9 cellular contexts compared by ENCODE assay signal in the genomic region with DNA sequence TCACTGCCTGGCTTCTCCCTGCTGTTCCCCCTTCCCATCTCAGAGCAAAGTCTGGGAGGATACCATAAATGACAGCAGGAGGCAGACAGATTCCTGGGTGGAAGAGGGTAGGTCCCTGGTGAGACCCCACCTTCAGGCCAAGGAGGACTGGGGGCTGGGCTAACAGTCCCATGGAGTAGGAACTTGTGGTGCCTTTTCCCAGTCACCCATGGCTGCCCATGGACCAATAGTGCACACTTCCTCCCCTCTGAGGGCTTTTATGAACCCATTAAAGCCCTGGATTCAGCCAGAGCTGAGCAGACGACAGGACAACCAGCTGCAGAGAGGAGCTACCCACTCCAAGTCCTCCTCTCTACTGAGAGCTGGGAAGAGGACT. TPM values are rescaled to one million over a fixed set of nuclear protein-coding genes. Genes with fewer than 3 reads are reported as not detected.
DNase-seq lines count a peak whose midpoint lies in the region; ATAC-seq, FAIRE-seq and TF ChIP-seq lines count a peak whose summit lies in the region.
"Had no signal": no experiment of that assay in that cellular context is flagged by ENCODE, and none has a peak within 500 bp of the region (broad histone marks: within the 10 kb centered on the region; RNA-seq: fewer than 3 reads in every experiment).

No MANE protein-coding gene starts in this region.

- H3K9me3 ChIP-seq in HUES48 (ENCODE audit: control insufficient read depth, insufficient read depth, low read length), result no peaks in the 10 kb centered on the region
- no peaks in the 10 kb centered on the region for H3K9me3 ChIP-seq in GM12878 (replicated peaks; ENCODE audit: control insufficient read depth, insufficient read depth, low read length)
- no peaks in the 10 kb centered on the region for H3K9me3 ChIP-seq in mucosa of descending colon

- in situ Hi-C loops in GM12878 (cut with MboI), result no loop called here

- H3K4me2 ChIP-seq in GM12878 (ENCODE audit: control insufficient read depth, insufficient read depth), result peak overlapping the region; percentile 76

- POLR2A ChIA-PET in GM12878 (lab: Charles Lee), result no interaction called here

- TF ChIP-seq CTCF in AG10803 (conservative IDR thresholded peaks at IDR 0.05; ENCODE audit: low read length) (no peak), GM12878 (IDR thresholded peaks at IDR 0.05 in 2 of 3, conservative IDR thresholded peaks at IDR 0.05 in 1 of 3; ENCODE audit: control insufficient read depth in 2 of 3, extremely low read depth in 1 of 3, insufficient read depth in 1 of 3, low read depth in 3 of 3, low read length in 3 of 3) (no peak), mucosa of descending colon (IDR thresholded peaks at IDR 0.05) (no peak), GM10266 (IDR thresholded peaks at IDR 0.05; ENCODE audit: control insufficient read depth, insufficient read depth, low read depth, missing control alignments) (no peak)

- no peak for TF ChIP-seq POLR2A in GM12878 (IDR thresholded peaks at IDR 0.05; ENCODE audit: low read depth, low read length)

- TF ChIP-seq EP300 in GM12878 (IDR thresholded peaks at IDR 0.05; ENCODE audit: borderline replicate concordance in 1 of 2, control insufficient read depth in 1 of 2, low read depth in 2 of 2, low read length in 2 of 2), result no peak

- TF ChIP-seq RAD21 in GM12878 (IDR thresholded peaks at IDR 0.05; ENCODE audit: insufficient read depth, low read depth, low read length), result no peak

- H3K27me3 ChIP-seq in HUES48 (ENCODE audit: control insufficient read depth, insufficient read depth, low read length) (no peaks in the 10 kb centered on the region), GM12878 (replicated peaks in 1 of 2; ENCODE audit: control insufficient read depth in 2 of 2, insufficient read depth in 2 of 2, low read length in 1 of 2) (no peaks in the 10 kb centered on the region)

- peaks cover 14% of the 10 kb centered on the region for H3K4me1 ChIP-seq in HUES48 (ENCODE audit: control insufficient read depth, insufficient read depth, low read length)
- H3K4me1 ChIP-seq in GM12878 (ENCODE audit: control insufficient read depth, insufficient read depth, low read length), result peaks cover 4% of the 10 kb centered on the region; the same call in 1 of the 2 replicates
- peaks cover 12% of the 10 kb centered on the region for H3K4me1 ChIP-seq in mucosa of descending colon (ENCODE audit: low read depth)

- H3K36me3 ChIP-seq in HUES48 (ENCODE audit: control insufficient read depth, insufficient read depth, low read length) (no peaks in the 10 kb centered on the region), GM12878 (ENCODE audit: control insufficient read depth in 2 of 2, insufficient read depth in 2 of 2, low read length in 1 of 2) (no peaks in the 10 kb centered on the region), mucosa of descending colon (ENCODE audit: low read depth) (no peaks in the 10 kb centered on the region)

- no peak overlapping the region for H3K27ac ChIP-seq in HUES48 (ENCODE audit: low read depth, low read length)
- no peak overlapping the region for H3K27ac ChIP-seq in GM12878 (ENCODE audit: control insufficient read depth, insufficient read depth)

- intact Hi-C loops in GM12878 (cut with micrococcal nuclease; ENCODE audit: unreplicated experiment) (no loop called here), mucosa of descending colon (cut with DNase I, micrococcal nuclease) (no loop called here)

- SMC1A ChIA-PET in GM12878 (lab: Charles Lee; ENCODE audit: uncharacterized antibody, unreplicated experiment), result interaction anchor here (0.8 to 0.9 kb wide), 2 partner anchors 17 to 116 kb away, joined by 3 to 4 read pairs; no protein-coding TSS in a partner anchor

- no peaks in the 10 kb centered on the region for H3K79me2 ChIP-seq in GM12878 (ENCODE audit: control insufficient read depth, insufficient read depth, low read length)

- DNase-seq in AG10803 (ENCODE audit: low read depth) (no peak), GM12878 (ENCODE audit: low read depth, low spot score) (no peak), mucosa of descending colon (no peak), GM10266 (ENCODE audit: extremely low spot score) (no peak)

- no peak for FAIRE-seq in GM12878 (lab: Jason Lieb, UNC)

- H3K9ac ChIP-seq in HUES48 (ENCODE audit: low read depth, low read length), result no peak overlapping the region
- H3K9ac ChIP-seq in GM12878 (ENCODE audit: control insufficient read depth, insufficient read depth, low read length), result no peak overlapping the region

- CTCF ChIA-PET in GM12878 (lab: Yijun Ruan, JAX), result interaction anchor here (1.4 kb wide), 1 partner anchor 178 kb away, joined by 3 read pairs; no protein-coding TSS in a partner anchor

- WGBS in GM12878 (ENCODE audit: insufficient coverage, insufficient replicate concordance, low lambda C conversion rate, missing lambda C conversion rate), result 0% methylated on average over 1 of the region's 1 CpG

- peak; percentile 16 for ATAC-seq in GM12878
- peak; percentile 15 for ATAC-seq in mucosa of descending colon
- ATAC-seq in HG02973 (IDR thresholded peaks at IDR 0.05; ENCODE audit: unreplicated experiment), result no peak
- no peak for ATAC-seq in GM19463 (IDR thresholded peaks at IDR 0.05; ENCODE audit: unreplicated experiment)
- ATAC-seq in HG02610 (IDR thresholded peaks at IDR 0.05; ENCODE audit: unreplicated experiment), result no peak

- H3K4me3 ChIP-seq in AG10803 (ENCODE audit: low read length) (peak overlapping the region; percentile 43), HUES48 (ENCODE audit: low read depth, low read length) (0 out of 2 replicates have a peak overlapping the region, but pooled peaks have one; percentile 13), GM12878 (0 out of 2 replicates have a peak overlapping the region, but pooled peaks have one; percentile 62), mucosa of descending colon (no peak overlapping the region)

- BruUV-seq in GM12878 (replicated peaks; lab: Mats Ljungman, UMichigan), result no TSS peak

- H4K20me1 ChIP-seq in GM12878 (ENCODE audit: control insufficient read depth, insufficient read depth), result no peaks in the 10 kb centered on the region

- H2AFZ ChIP-seq in GM12878 (ENCODE audit: control insufficient read depth, low read depth, low read length), result no peak overlapping the region

- RAD21 ChIA-PET in GM12878 (lab: Charles Lee; ENCODE audit: unreplicated experiment), result interaction anchor here (1.4 to 1.5 kb wide), 2 partner anchors 13 to 115 kb away, joined by 3 read pairs; no protein-coding TSS in a partner anchor

TF ChIP-seq in GM12878, 131 proteins besides CTCF, POLR2A, EP300 and RAD21:
- 0 out of 2 replicates have a peak, but pooled peaks have one; percentile 31 for TF ChIP-seq SPI1 (IDR thresholded peaks at IDR 0.05; ENCODE audit: borderline replicate concordance, insufficient read depth, low read depth, low read length)
- TF ChIP-seq, protein P1, sequence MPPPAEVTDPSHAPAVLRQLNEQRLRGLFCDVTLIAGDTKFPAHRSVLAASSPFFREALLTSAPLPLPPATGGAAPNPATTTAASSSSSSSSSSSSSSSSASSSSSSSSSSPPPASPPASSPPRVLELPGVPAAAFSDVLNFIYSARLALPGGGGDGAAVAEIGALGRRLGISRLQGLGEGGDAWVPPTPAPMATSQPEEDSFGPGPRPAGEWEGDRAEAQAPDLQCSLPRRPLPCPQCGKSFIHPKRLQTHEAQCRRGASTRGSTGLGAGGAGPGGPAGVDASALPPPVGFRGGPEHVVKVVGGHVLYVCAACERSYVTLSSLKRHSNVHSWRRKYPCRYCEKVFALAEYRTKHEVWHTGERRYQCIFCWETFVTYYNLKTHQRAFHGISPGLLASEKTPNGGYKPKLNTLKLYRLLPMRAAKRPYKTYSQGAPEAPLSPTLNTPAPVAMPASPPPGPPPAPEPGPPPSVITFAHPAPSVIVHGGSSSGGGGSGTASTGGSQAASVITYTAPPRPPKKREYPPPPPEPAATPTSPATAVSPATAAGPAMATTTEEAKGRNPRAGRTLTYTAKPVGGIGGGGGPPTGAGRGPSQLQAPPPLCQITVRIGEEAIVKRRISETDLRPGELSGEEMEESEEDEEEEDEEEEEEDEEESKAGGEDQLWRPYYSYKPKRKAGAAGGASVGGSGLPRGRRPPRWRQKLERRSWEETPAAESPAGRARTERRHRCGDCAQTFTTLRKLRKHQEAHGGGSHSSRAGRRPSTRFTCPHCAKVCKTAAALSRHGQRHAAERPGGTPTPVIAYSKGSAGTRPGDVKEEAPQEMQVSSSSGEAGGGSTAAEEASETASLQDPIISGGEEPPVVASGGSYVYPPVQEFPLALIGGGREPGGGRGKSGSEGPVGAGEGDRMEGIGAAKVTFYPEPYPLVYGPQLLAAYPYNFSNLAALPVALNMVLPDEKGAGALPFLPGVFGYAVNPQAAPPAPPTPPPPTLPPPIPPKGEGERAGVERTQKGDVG (CRISPR knock-in tag; IDR thresholded peaks at IDR 0.05), result no peak

RNA-seq across cellular contexts. Expression of gene OR5AU1, which starts 36.6 kb away (rescaled TPM):
- total RNA-seq in GM12878 (2013; cell fraction: nucleolus; rRNA removed), result not detected in 2 replicates
- total RNA-seq in GM12878 (2014; rRNA removed), result not detected in 2 replicates
- not detected in 2 replicates for total RNA-seq in GM12878 (2014; rRNA removed; fragmentation: Illumina TruSeq; extraction: Trizol)
- not detected in 2 replicates for total RNA-seq in GM12878 (2021)
- not detected for polyA plus RNA-seq in GM12878 (2011; ENCODE audit: low read depth)
- polyA plus RNA-seq in GM12878 (2011; rRNA removed), result not detected in 2 replicates
- not detected in 2 replicates for polyA plus RNA-seq in GM12878 (2011; cell fraction: cytosol; rRNA removed)
- not detected in 2 replicates for polyA plus RNA-seq in GM12878 (2011; cell fraction: nucleus; rRNA removed)
- not detected in 2 replicates for polyA plus RNA-seq in GM12878 (2012)
- polyA plus RNA-seq in GM12878 (2014; fragmentation: Illumina TruSeq; extraction: Trizol), result not detected in 2 replicates
- not detected for polyA plus RNA-seq in GM12878 (2014; fragmentation: Nextera tagmentation; extraction: Ambion mirVana)
- not detected in 2 replicates for polyA plus RNA-seq in GM12878 (2014; rRNA removed)
- polyA plus RNA-seq in GM12878 (2016; fragmentation: Nextera tagmentation; extraction: Ambion mirVana), result not detected
- not detected in 2 replicates for polyA minus RNA-seq in GM12878 (2011; rRNA and poly(A)+ RNA removed)
- not detected in 2 replicates for polyA minus RNA-seq in GM12878 (2011; cell fraction: cytosol; rRNA and poly(A)+ RNA removed)
- polyA minus RNA-seq in GM12878 (2011; cell fraction: nucleus; rRNA and poly(A)+ RNA removed), result not detected in 2 replicates
- total RNA-seq in mucosa of descending colon, result not detected
- total RNA-seq: NCI-H460 had no signal

Comparison
In these comparisons a context has a peak if more than half of its experiments do, and no peak if none do; other contexts are left out.
1. ATAC-seq: peak in GM12878 (single experiment) and mucosa of descending colon (single experiment); none in HG02973 (single experiment), GM19463 (single experiment) and HG02610 (single experiment).